In the genomic region with DNA sequence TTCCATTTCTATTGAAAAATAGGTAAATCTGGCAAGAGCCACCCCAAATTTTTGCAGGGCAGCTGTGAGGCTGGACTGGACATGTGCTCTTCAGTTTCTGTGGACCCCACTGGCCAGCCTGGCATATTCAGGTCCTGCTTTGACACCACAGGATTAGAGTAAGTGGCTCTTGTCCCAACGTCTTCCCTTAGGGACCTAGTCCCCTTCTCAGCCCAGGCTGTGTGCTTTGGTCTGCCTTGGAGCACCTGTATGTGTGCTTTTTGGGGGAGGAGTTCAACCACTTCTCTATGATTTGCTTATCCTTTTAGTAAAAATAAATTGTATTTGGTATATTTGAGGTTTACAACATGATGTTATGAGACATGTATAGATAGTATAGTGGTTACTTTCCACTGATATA, we compare ENCODE assay signal across 15 cellular contexts.
"Had no signal": no experiment of that assay in that cellular context is flagged by ENCODE, and none has a peak within 500 bp of the region (broad histone marks: within the 10 kb centered on the region; RNA-seq: fewer than 3 reads in every experiment).

No MANE protein-coding gene starts in this region.

- DNase-seq: activated CD4-positive, alpha-beta T cell treated with anti-CD3 and anti-CD28 coated beads for 1 hour had no signal

- H3K27me3 ChIP-seq: breast epithelium, gastroesophageal sphincter, hepatocyte, suprapubic skin, tibial nerve had no signal

- H3K36me3 ChIP-seq: breast epithelium, gastroesophageal sphincter, left ventricle myocardium inferior, suprapubic skin, tibial nerve had no signal

- H3K27ac ChIP-seq: breast epithelium, hepatocyte, left ventricle myocardium inferior, suprapubic skin had no signal

- H3K36me3 Mint-ChIP-seq: activated CD8-positive, alpha-beta memory T cell treated with anti-CD3 and anti-CD28 coated beads, Interleukin-2, amount 10 ng/mL, durations not matched to agents 7 days and 5 days; activated naive CD4-positive, alpha-beta T cell treated with anti-CD3 and anti-CD28 coated beads, Interleukin-2, amount 50 U/mL, for 24 hours had no signal

- H3K4me3 ChIP-seq: breast epithelium, gastroesophageal sphincter, hepatocyte, left ventricle myocardium inferior, mucosa of descending colon, smooth muscle cell, suprapubic skin, tibial nerve had no signal

- H3K4me3 Mint-ChIP-seq: activated CD8-positive, alpha-beta memory T cell treated with anti-CD3 and anti-CD28 coated beads, Interleukin-2, amount 10 ng/mL, durations not matched to agents 7 days and 5 days; activated CD8-positive, alpha-beta T cell treated with anti-CD3 and anti-CD28 coated beads, Interleukin-2, amount 10 ng/mL, durations not matched to agents 7 days and 5 days; activated naive CD4-positive, alpha-beta T cell treated with anti-CD3 and anti-CD28 coated beads, Interleukin-2, amount 50 U/mL, for 24 hours; natural killer cell treated with Interleukin-12 subunit alpha and Interleukin-12 subunit beta and Interleukin-15 and Interleukin-18, amount 100 ng/mL, for 72 hours; stimulated activated naive B cell treated with anti-CD40 and anti-IgM and Interleukin-4, amounts not matched to agents 10 μg/mL and 1 μg/mL and 100 μg/mL, for 72 hours had no signal

- H3K4me1 Mint-ChIP-seq: activated naive CD4-positive, alpha-beta T cell treated with anti-CD3 and anti-CD28 coated beads, Interleukin-2, amount 50 U/mL, for 24 hours had no signal

- H2AFZ ChIP-seq: hepatocyte had no signal

- H3K4me1 ChIP-seq: breast epithelium, left ventricle myocardium inferior had no signal

- H3K27ac Mint-ChIP-seq: activated CD8-positive, alpha-beta memory T cell treated with anti-CD3 and anti-CD28 coated beads, Interleukin-2, amount 10 ng/mL, durations not matched to agents 7 days and 5 days; activated CD8-positive, alpha-beta T cell treated with anti-CD3 and anti-CD28 coated beads, Interleukin-2, amount 10 ng/mL, durations not matched to agents 7 days and 5 days; activated naive CD4-positive, alpha-beta T cell treated with anti-CD3 and anti-CD28 coated beads, Interleukin-2, amount 50 U/mL, for 24 hours; activated T-helper 2 cell treated with anti-CD3 and anti-CD28 coated beads, Interferon-gamma antibody, Interleukin-2, Interleukin-4, amounts not matched to agents 10 μg/mL and 5 μg/mL and 100 μg/mL, durations not matched to agents 14 hours and 24 hours and 36 hours; natural killer cell treated with Interleukin-12 subunit alpha and Interleukin-12 subunit beta and Interleukin-15 and Interleukin-18, amount 100 ng/mL, for 72 hours; stimulated activated naive B cell treated with anti-CD40 and anti-IgM and Interleukin-4, amounts not matched to agents 10 μg/mL and 1 μg/mL and 100 μg/mL, for 72 hours had no signal

- H3K9me3 Mint-ChIP-seq: natural killer cell treated with Interleukin-12 subunit alpha and Interleukin-12 subunit beta and Interleukin-15 and Interleukin-18, amount 100 ng/mL, for 72 hours had no signal

- H3K9me3 ChIP-seq: breast epithelium, mucosa of descending colon, suprapubic skin had no signal

- H3K79me2 ChIP-seq: hepatocyte had no signal

- H3K4me2 ChIP-seq: hepatocyte, smooth muscle cell had no signal
